19 cellular contexts compared by ENCODE assay signal in genomic region chr1:201326710-201327109, GRCh38. TPM values are rescaled to one million over a fixed set of nuclear protein-coding genes. Genes with fewer than 3 reads are reported as not detected.
DNase-seq lines count a peak whose midpoint lies in the region; ATAC-seq, FAIRE-seq and TF ChIP-seq lines count a peak whose summit lies in the region.
"Had no signal": no experiment of that assay in that cellular context is flagged by ENCODE, and none has a peak within 500 bp of the region (broad histone marks: within the 10 kb centered on the region; RNA-seq: fewer than 3 reads in every experiment).

No MANE protein-coding gene starts in this region.

- 73% methylated on average over 4 of the region's 4 CpGs for WGBS in suprapubic skin

- H3K27me3 ChIP-seq in bronchial epithelial cell (ENCODE audit: control insufficient read depth, insufficient read depth, low read length) = no peaks in the 10 kb centered on the region
- H3K27me3 ChIP-seq in foreskin keratinocyte = no peaks in the 10 kb centered on the region
- H3K27me3 ChIP-seq in suprapubic skin = no peaks in the 10 kb centered on the region
- H3K27me3 ChIP-seq: BE2C had no signal

- H3K27ac ChIP-seq in foreskin keratinocyte (peak overlapping the region; percentile 43), suprapubic skin (peak overlapping the region; percentile 4)
- H3K27ac ChIP-seq: C4-2B had no signal

- peaks cover 73% of the 10 kb centered on the region for H3K36me3 ChIP-seq in bronchial epithelial cell (ENCODE audit: control insufficient read depth, insufficient read depth, low read length)
- peaks cover 65% of the 10 kb centered on the region for H3K36me3 ChIP-seq in suprapubic skin
- H3K36me3 ChIP-seq: BE2C had no signal

- TF ChIP-seq EP300 in suprapubic skin (IDR thresholded peaks at IDR 0.05) = no peak

- ATAC-seq in foreskin keratinocyte (no peak), GM18520 (IDR thresholded peaks at IDR 0.05; ENCODE audit: unreplicated experiment) (no peak)
- ATAC-seq: CD8-positive, alpha-beta T cell; GM12878 had no signal

- FAIRE-seq in GM12891 (lab: Jason Lieb, UNC) (no peak), bronchial epithelial cell (lab: Jason Lieb, UNC) (peak; percentile 70)
- FAIRE-seq: A204.1, D721Med, GM12878, GM19239 had no signal

- no peaks in the 10 kb centered on the region for H3K9me3 ChIP-seq in suprapubic skin
- H3K9me3 ChIP-seq: BE2C had no signal

- DNase-seq in GM12891 (ENCODE audit: insufficient read length, low spot score) (no peak), bronchial epithelial cell (ENCODE audit: low read depth) (no peak), foreskin keratinocyte (no peak), suprapubic skin (ENCODE audit: low spot score in 2 of 2) (peak in 1 of 2 donors; percentile 37), NCI-H1417 (lab: John Stamatoyannopoulos, UW) (no peak), DMS 273 (lab: John Stamatoyannopoulos, UW; ENCODE audit: unreplicated experiment) (no peak)
- DNase-seq: BE2C; CD8-positive, alpha-beta T cell; COR-L47; DMS79; GOT3; H9 had no signal

- H3K4me3 ChIP-seq in bronchial epithelial cell (ENCODE audit: low read depth, low read length) = no peak overlapping the region
- H3K4me3 ChIP-seq in suprapubic skin = no peak overlapping the region
- H3K4me3 ChIP-seq: GM12878 had no signal

- TF ChIP-seq CTCF in bronchial epithelial cell (IDR thresholded peaks at IDR 0.05; ENCODE audit: insufficient read depth, low read length, severe bottlenecking) (no peak), foreskin keratinocyte (conservative IDR thresholded peaks at IDR 0.05) (no peak), suprapubic skin (IDR thresholded peaks at IDR 0.05) (no peak)

- TF ChIP-seq POLR2A in GM12891 (IDR thresholded peaks at IDR 0.05; ENCODE audit: low read depth, low read length) (no peak), suprapubic skin (IDR thresholded peaks at IDR 0.05) (no peak)

- H3K4me1 ChIP-seq in foreskin keratinocyte (peaks cover 5% of the 10 kb centered on the region), suprapubic skin (no peaks in the 10 kb centered on the region)

TF ChIP-seq in GM12891, 5 proteins besides CTCF, POLR2A, EP300 and RAD21:
- TF ChIP-seq SPI1 (IDR thresholded peaks at IDR 0.05; ENCODE audit: low read depth, low read length) (peak; percentile 9; the same call in 1 of the 2 replicates), POU2F2 (IDR thresholded peaks at IDR 0.05; ENCODE audit: low read depth, low read length) (no peak), TAF1 (IDR thresholded peaks at IDR 0.05; ENCODE audit: low read depth, low read length) (no peak), PAX5 (IDR thresholded peaks at IDR 0.05; ENCODE audit: insufficient read depth, low read length, severe bottlenecking) (no peak)

RNA-seq across cellular contexts. Expression of gene PKP1, which starts 43.4 kb away (rescaled TPM):
- polyA plus RNA-seq in GM12891 (2012; ENCODE audit: low read depth, missing spikeins) = not detected
- total RNA-seq in bronchial epithelial cell (117 and 337 TPM in 2 replicates), foreskin keratinocyte (153 and 171 TPM in 2 replicates), suprapubic skin (1,000 to 10,000 TPM in 3 of 4 donors, 100 to 1,000 TPM in 1; 888 to 1,187 (median 1,096) TPM)
- 92.5 and 104 TPM in 2 replicates for polyA plus RNA-seq in foreskin keratinocyte
- total RNA-seq: CD8-positive, alpha-beta T cell; G401; GM12878 had no signal

RNA-seq across cellular contexts. Expression of gene TNNT2, which starts 50.8 kb away (rescaled TPM):
- 0.18 TPM for polyA plus RNA-seq in GM12891 (2012; ENCODE audit: low read depth, missing spikeins)
- total RNA-seq in bronchial epithelial cell (0.26 and 2.0 TPM in 2 replicates), foreskin keratinocyte (0.11 and 0.17 TPM in 2 replicates), suprapubic skin (10 to 100 TPM in 3 of 4 donors, 1 to 10 TPM in 1; 7.9 to 54.6 (median 19.0) TPM)
- 0.20 TPM in 1 of 2 replicates, not detected in the other for polyA plus RNA-seq in foreskin keratinocyte
- total RNA-seq: CD8-positive, alpha-beta T cell; GM12878 had no signal
